ENCODE assay signal across 1 cellular context in genomic region chr2:197309369-197310231, GRCh38.
A peak's percentile ranks its signal among the peaks of the same experiment; 100 is the strongest.
TF ChIP-seq lines count a peak whose summit lies in the region.

No MANE protein-coding gene starts in this region.

TF ChIP-seq in GM12878, 131 proteins besides CTCF, POLR2A, EP300 and RAD21 (continued from another document):
- TF ChIP-seq NKRF (conservative IDR thresholded peaks at IDR 0.05): peak; percentile 33; the same call in 1 of the 2 replicates
- TF ChIP-seq HDGF (IDR thresholded peaks at IDR 0.05): 0 out of 2 replicates have a peak, but pooled peaks have one; percentile 23
- 0 out of 3 replicates have a peak, but pooled peaks of 1 of the 2 experiments have one; percentile 40 for TF ChIP-seq EGR1 (IDR thresholded peaks at IDR 0.05; ENCODE audit: borderline replicate concordance in 1 of 2, low read depth in 2 of 2, low read length in 2 of 2)
- TF ChIP-seq RCOR1 (conservative IDR thresholded peaks at IDR 0.05; ENCODE audit: low read depth, low read length): no peak
- peak; percentile 81; the same call in 1 of the 2 replicates for TF ChIP-seq MLLT1 (IDR thresholded peaks at IDR 0.05)
- TF ChIP-seq, protein P1, sequence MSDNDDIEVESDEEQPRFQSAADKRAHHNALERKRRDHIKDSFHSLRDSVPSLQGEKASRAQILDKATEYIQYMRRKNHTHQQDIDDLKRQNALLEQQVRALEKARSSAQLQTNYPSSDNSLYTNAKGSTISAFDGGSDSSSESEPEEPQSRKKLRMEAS (IDR thresholded peaks at IDR 0.05; ENCODE audit: low read depth, low read length): no peak
- TF ChIP-seq, protein P2, sequence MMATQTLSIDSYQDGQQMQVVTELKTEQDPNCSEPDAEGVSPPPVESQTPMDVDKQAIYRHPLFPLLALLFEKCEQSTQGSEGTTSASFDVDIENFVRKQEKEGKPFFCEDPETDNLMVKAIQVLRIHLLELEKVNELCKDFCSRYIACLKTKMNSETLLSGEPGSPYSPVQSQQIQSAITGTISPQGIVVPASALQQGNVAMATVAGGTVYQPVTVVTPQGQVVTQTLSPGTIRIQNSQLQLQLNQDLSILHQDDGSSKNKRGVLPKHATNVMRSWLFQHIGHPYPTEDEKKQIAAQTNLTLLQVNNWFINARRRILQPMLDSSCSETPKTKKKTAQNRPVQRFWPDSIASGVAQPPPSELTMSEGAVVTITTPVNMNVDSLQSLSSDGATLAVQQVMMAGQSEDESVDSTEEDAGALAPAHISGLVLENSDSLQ (IDR thresholded peaks at IDR 0.05): peak; percentile 76
- TF ChIP-seq SPI1 (IDR thresholded peaks at IDR 0.05; ENCODE audit: borderline replicate concordance, insufficient read depth, low read depth, low read length): peak; percentile 75; the same call in 1 of the 2 replicates
- TF ChIP-seq RELB (IDR thresholded peaks at IDR 0.05; ENCODE audit: low read depth): 0 out of 2 replicates have a peak, but pooled peaks have one; percentile 34
